Comparison of ENCODE assay signal across 24 cellular contexts in the genomic region with DNA sequence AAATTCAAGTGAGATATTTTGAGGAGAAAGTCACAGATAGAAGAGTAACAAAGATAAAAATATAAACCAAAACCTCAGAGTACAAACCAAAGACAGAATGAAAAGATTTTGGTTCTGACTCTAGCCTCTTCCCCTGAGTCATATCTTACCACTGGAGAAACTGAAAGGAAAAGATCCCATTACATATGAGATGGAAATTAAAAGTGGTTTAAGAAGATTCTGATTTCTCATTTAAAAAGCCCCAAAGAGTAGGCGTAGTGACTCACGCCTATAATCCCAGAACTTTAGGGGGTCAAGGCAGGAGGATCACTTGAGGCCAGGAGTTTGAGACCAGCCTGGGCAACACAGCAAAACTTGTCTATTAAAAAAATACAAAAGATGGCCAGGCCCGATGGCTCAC. TPM values are rescaled to one million over a fixed set of nuclear protein-coding genes. Genes with fewer than 3 reads are reported as not detected.
DNase-seq lines count a peak whose midpoint lies in the region; FAIRE-seq and TF ChIP-seq lines count a peak whose summit lies in the region.
"Had no signal": no experiment of that assay in that cellular context is flagged by ENCODE, and none has a peak within 500 bp of the region (broad histone marks: within the 10 kb centered on the region; RNA-seq: fewer than 3 reads in every experiment).

No MANE protein-coding gene starts in this region.

- DNase-seq in stimulated activated naive CD4-positive, alpha-beta T cell treated with Interleukin-2 at 50 U/mL for 16 hours (lab: John Stamatoyannopoulos, UW) = peak; percentile 1
- no peak for DNase-seq in stimulated activated naive CD4-positive, alpha-beta T cell (lab: John Stamatoyannopoulos, UW)
- peak; percentile 68 for DNase-seq in M059J (ENCODE audit: low read depth)
- DNase-seq in astrocyte (ENCODE audit: low read depth) = peak; percentile 50
- peak; percentile 75 for DNase-seq in stromal cell of bone marrow (ENCODE audit: low read depth)
- no peak for DNase-seq in NCI-H526 treated with DMSO at 0.1 percent for 48 hours (lab: John Stamatoyannopoulos, UW)
- DNase-seq in amygdala (lab: John Stamatoyannopoulos, UW) = no peak
- DNase-seq in epidermal melanocyte (ENCODE audit: insufficient read length, low spot score) = no peak
- DNase-seq: DMS 273 treated with DMSO at 0.1 percent for 48 hours; effector CD8-positive, alpha-beta T cell; hippocampal formation; kidney glomerular epithelial cell; NCI-H2029; NCI-H524; right lobe of liver; stimulated activated CD4-positive, alpha-beta T cell treated with anti-CD3 and anti-CD28 coated beads, Interleukin-4, amount 100 ng/mL, for 4 hours; T1000 had no signal

- H3K27ac ChIP-seq in astrocyte (ENCODE audit: low read depth, low read length) = no peak overlapping the region
- H3K27ac ChIP-seq: BLaER1 treated with 17β-estradiol and CSF1 and Interleukin-3, amounts not matched to agents 10 nM and 100 nM; right lobe of liver had no signal

- H3K27me3 Mint-ChIP-seq in astrocyte (ENCODE audit: low read depth, unreplicated experiment) = no peaks in the 10 kb centered on the region

- H3K27me3 ChIP-seq in astrocyte (ENCODE audit: insufficient read depth, low read length) = peaks cover 7% of the 10 kb centered on the region
- H3K27me3 ChIP-seq: BLaER1 treated with 17β-estradiol and CSF1 and Interleukin-3, amounts not matched to agents 10 nM and 100 nM; right lobe of liver had no signal

- H3K36me3 ChIP-seq in astrocyte (ENCODE audit: insufficient read depth, low read length) = no peaks in the 10 kb centered on the region
- H3K36me3 ChIP-seq: BLaER1 treated with 17β-estradiol and CSF1 and Interleukin-3, amounts not matched to agents 10 nM and 100 nM; right lobe of liver had no signal

- no peak overlapping the region for H3K4me3 ChIP-seq in astrocyte (ENCODE audit: insufficient read depth, low read depth, low read length)
- H3K4me3 ChIP-seq: BLaER1 treated with 17β-estradiol and CSF1 and Interleukin-3, amounts not matched to agents 10 nM and 100 nM; right lobe of liver had no signal

- peaks cover 2% of the 10 kb centered on the region for H3K4me1 Mint-ChIP-seq in astrocyte (ENCODE audit: low read depth, unreplicated experiment)
- H3K4me1 Mint-ChIP-seq: central memory CD8-positive, alpha-beta T cell; IgD-negative memory B cell had no signal

- H3K36me3 Mint-ChIP-seq in astrocyte (ENCODE audit: low read depth, unreplicated experiment) = peaks cover 1% of the 10 kb centered on the region

- H3K9ac ChIP-seq in astrocyte (ENCODE audit: low read length) = no peak overlapping the region
- H3K9ac ChIP-seq: BLaER1 treated with 17β-estradiol and CSF1 and Interleukin-3, amounts not matched to agents 10 nM and 100 nM had no signal

- H4K20me1 ChIP-seq in astrocyte (ENCODE audit: insufficient read depth, low read length) = no peaks in the 10 kb centered on the region
- H4K20me1 ChIP-seq: BLaER1 treated with 17β-estradiol and CSF1 and Interleukin-3, amounts not matched to agents 10 nM and 100 nM had no signal

- H3K9me3 Mint-ChIP-seq in astrocyte (ENCODE audit: unreplicated experiment) = peaks cover 7% of the 10 kb centered on the region
- H3K9me3 Mint-ChIP-seq: central memory CD8-positive, alpha-beta T cell had no signal

- no peak overlapping the region for H3K4me3 Mint-ChIP-seq in astrocyte (ENCODE audit: unreplicated experiment)
- H3K4me3 Mint-ChIP-seq: central memory CD8-positive, alpha-beta T cell; IgD-negative memory B cell had no signal

- no peaks in the 10 kb centered on the region for H3K79me2 ChIP-seq in astrocyte (ENCODE audit: insufficient read depth, low read length)

- H3K4me1 ChIP-seq in astrocyte (ENCODE audit: insufficient read depth, low read length) = no peaks in the 10 kb centered on the region
- H3K4me1 ChIP-seq: BLaER1 treated with 17β-estradiol and CSF1 and Interleukin-3, amounts not matched to agents 10 nM and 100 nM; right lobe of liver had no signal

- H3K4me2 ChIP-seq in astrocyte (ENCODE audit: low read length) = no peak overlapping the region
- H3K4me2 ChIP-seq: BLaER1 treated with 17β-estradiol and CSF1 and Interleukin-3, amounts not matched to agents 10 nM and 100 nM had no signal

- H3K9me3 ChIP-seq in astrocyte (ENCODE audit: insufficient read depth, low read depth, low read length) = no peaks in the 10 kb centered on the region
- H3K9me3 ChIP-seq: right lobe of liver had no signal

- no peak overlapping the region for H2AFZ ChIP-seq in astrocyte (ENCODE audit: low read depth, low read length)

- no peak for FAIRE-seq in astrocyte (lab: Jason Lieb, UNC)

- peak overlapping the region; percentile 72 for H3K27ac Mint-ChIP-seq in astrocyte (ENCODE audit: unreplicated experiment)
- H3K27ac Mint-ChIP-seq: IgD-negative memory B cell had no signal

- no peak for TF ChIP-seq CTCF in astrocyte (IDR thresholded peaks at IDR 0.05; ENCODE audit: insufficient read depth, low read depth, low read length)

RNA-seq across cellular contexts. Expression of a gene that starts 30.6 kb away (rescaled TPM):
- total RNA-seq in M059J (2014; rRNA removed; shearing (Covaris generic)) = not detected in 2 replicates
- not detected in 2 replicates for total RNA-seq in astrocyte
- total RNA-seq: activated CD8-positive, alpha-beta memory T cell treated with anti-CD3 and anti-CD28 coated beads for 36 hours; fibroblast of lung; OCI-LY7; right lobe of liver; ureter had no signal

RNA-seq across cellular contexts. Expression of a gene that starts 38.9 kb away (rescaled TPM):
- total RNA-seq in M059J (2014; rRNA removed; shearing (Covaris generic)) = 0.42 TPM in 1 of 2 replicates, not detected in the other
- 2.0 and 2.2 TPM in 2 replicates for total RNA-seq in astrocyte
- total RNA-seq: activated CD8-positive, alpha-beta memory T cell treated with anti-CD3 and anti-CD28 coated beads for 36 hours; OCI-LY7 had no signal

RNA-seq across cellular contexts. Expression of a gene that starts 39.0 kb away (rescaled TPM):
- total RNA-seq in M059J (2014; rRNA removed; shearing (Covaris generic)) = 50.2 and 57.6 TPM in 2 replicates
- 28.1 and 28.7 TPM in 2 replicates for total RNA-seq in astrocyte

RNA-seq across cellular contexts. Expression of a gene that starts 47.9 kb away (rescaled TPM):
- not detected in 2 replicates for total RNA-seq in M059J (2014; rRNA removed; shearing (Covaris generic))
- not detected in 2 replicates for total RNA-seq in astrocyte
- total RNA-seq: activated CD8-positive, alpha-beta memory T cell treated with anti-CD3 and anti-CD28 coated beads for 36 hours; fibroblast of lung; OCI-LY7; right lobe of liver had no signal

RNA-seq across cellular contexts. Expression of a gene that starts 50.9 kb away (rescaled TPM):
- not detected in 2 replicates for total RNA-seq in M059J (2014; rRNA removed; shearing (Covaris generic))
- not detected in 2 replicates for total RNA-seq in astrocyte
- total RNA-seq: activated CD8-positive, alpha-beta memory T cell treated with anti-CD3 and anti-CD28 coated beads for 36 hours; fibroblast of lung; OCI-LY7; right lobe of liver had no signal

Comparison
In these comparisons a context has a peak if more than half of its experiments do, and no peak if none do; other contexts are left out.
1. DNase-seq: peak in stimulated activated naive CD4-positive, alpha-beta T cell treated with Interleukin-2 at 50 U/mL for 16 hours (single experiment), M059J (single experiment), astrocyte (single experiment) and stromal cell of bone marrow (single experiment); none in stimulated activated naive CD4-positive, alpha-beta T cell (0 of 6), NCI-H526 treated with DMSO at 0.1 percent for 48 hours (single experiment), amygdala (0 of 56) and epidermal melanocyte (single experiment).